In genomic region chr20:23178806-23179205, GRCh38 we compare ENCODE assay signal across 16 cellular contexts.
DNase-seq lines count a peak whose midpoint lies in the region; ATAC-seq and TF ChIP-seq lines count a peak whose summit lies in the region.
"Had no signal": no experiment of that assay in that cellular context is flagged by ENCODE, and none has a peak within 500 bp of the region (broad histone marks: within the 10 kb centered on the region; RNA-seq: fewer than 3 reads in every experiment).

No MANE protein-coding gene starts in this region.

- peaks cover 2% of the 10 kb centered on the region for H3K9me3 Mint-ChIP-seq in CD8-positive, alpha-beta T cell
- H3K9me3 Mint-ChIP-seq: stimulated activated naive CD8-positive, alpha-beta T cell treated with anti-CD3 and anti-CD28 coated beads, Interleukin-15, Interleukin-2, amounts not matched to agents 100 ng/mL and 50 ng/mL, for 24 hours had no signal

- peak; percentile 73 for DNase-seq in GDM1 (lab: John Stamatoyannopoulos, UW)
- DNase-seq in NCI-H146 treated with DMSO at 0.1 percent for 48 hours (lab: John Stamatoyannopoulos, UW; ENCODE audit: unreplicated experiment): peak; percentile 3
- no peak for DNase-seq in epithelial cell of proximal tubule (ENCODE audit: low read depth)
- DNase-seq in lower lobe of right lung: no peak
- DNase-seq in CD8-positive, alpha-beta T cell: no peak
- no peak for DNase-seq in HK-2 (ENCODE audit: unreplicated experiment)
- DNase-seq in NCI-H446 (lab: John Stamatoyannopoulos, UW): no peak
- DNase-seq: activated CD4-positive, alpha-beta T cell treated with anti-CD3 and anti-CD28 coated beads, Interleukin-2, amount 10 ng/mL, durations not matched to agents 7 days and 5 days; DMS53; KG1; naive B cell; NCI-H2081 treated with DMSO at 0.1 percent for 48 hours had no signal

- peak; percentile 18 for TF ChIP-seq CTCF in epithelial cell of proximal tubule (conservative IDR thresholded peaks at IDR 0.05; ENCODE audit: low read depth, low read length)
- TF ChIP-seq CTCF in lower lobe of right lung (IDR thresholded peaks at IDR 0.05): peak; percentile 52
- no peak for TF ChIP-seq CTCF in CD8-positive, alpha-beta T cell (IDR thresholded peaks at IDR 0.05)

- peak; percentile 61 to 68 for ATAC-seq in lower lobe of right lung
- ATAC-seq in CD8-positive, alpha-beta T cell: no peak
- no peak for ATAC-seq in GM18520 (IDR thresholded peaks at IDR 0.05; ENCODE audit: unreplicated experiment)
- ATAC-seq: sciatic nerve had no signal

- no peaks in the 10 kb centered on the region for H3K36me3 Mint-ChIP-seq in CD8-positive, alpha-beta T cell
- H3K36me3 Mint-ChIP-seq: naive B cell had no signal

- intact Hi-C loops in lower lobe of right lung (cut with DNase I): no loop called here
- intact Hi-C loops in CD8-positive, alpha-beta T cell (cut with DNase I, micrococcal nuclease): no loop called here

- no peak overlapping the region for H3K4me3 Mint-ChIP-seq in CD8-positive, alpha-beta T cell
- H3K4me3 Mint-ChIP-seq: activated CD4-positive, alpha-beta T cell treated with anti-CD3 and anti-CD28 coated beads, Interleukin-2, amount 10 ng/mL, durations not matched to agents 7 days and 5 days; naive B cell; stimulated activated naive CD8-positive, alpha-beta T cell treated with anti-CD3 and anti-CD28 coated beads, Interleukin-15, Interleukin-2, amounts not matched to agents 100 ng/mL and 50 ng/mL, for 24 hours had no signal

- H3K27me3 ChIP-seq in lower lobe of right lung (ENCODE audit: low read depth): no peaks in the 10 kb centered on the region
- H3K27me3 ChIP-seq in CD8-positive, alpha-beta T cell (ENCODE audit: insufficient read depth, low read length): no peaks in the 10 kb centered on the region
- H3K27me3 ChIP-seq: ascending aorta had no signal

- POLR2A ChIA-PET in CD8-positive, alpha-beta T cell (lab: Charles Lee): no interaction called here

- no peaks in the 10 kb centered on the region for H3K36me3 ChIP-seq in lower lobe of right lung
- no peaks in the 10 kb centered on the region for H3K36me3 ChIP-seq in CD8-positive, alpha-beta T cell (ENCODE audit: insufficient read depth, low read length)
- H3K36me3 ChIP-seq: ascending aorta had no signal

- H3K27ac ChIP-seq in lower lobe of right lung: no peak overlapping the region
- no peak overlapping the region for H3K27ac ChIP-seq in CD8-positive, alpha-beta T cell (ENCODE audit: low read depth, low read length)

- no peak overlapping the region for H3K27ac Mint-ChIP-seq in CD8-positive, alpha-beta T cell
- H3K27ac Mint-ChIP-seq: activated CD4-positive, alpha-beta T cell treated with anti-CD3 and anti-CD28 coated beads, Interleukin-2, amount 10 ng/mL, durations not matched to agents 7 days and 5 days; stimulated activated naive CD8-positive, alpha-beta T cell treated with anti-CD3 and anti-CD28 coated beads, Interleukin-15, Interleukin-2, amounts not matched to agents 100 ng/mL and 50 ng/mL, for 24 hours had no signal

- CTCF ChIA-PET in CD8-positive, alpha-beta T cell (lab: Charles Lee): no interaction called here

- H3K4me1 ChIP-seq in lower lobe of right lung: peaks cover 9% of the 10 kb centered on the region
- no peaks in the 10 kb centered on the region for H3K4me1 ChIP-seq in CD8-positive, alpha-beta T cell (ENCODE audit: insufficient read depth, low read length)
- H3K4me1 ChIP-seq: ascending aorta had no signal

- H3K4me3 ChIP-seq in epithelial cell of proximal tubule (ENCODE audit: low read depth, low read length) (no peak overlapping the region), lower lobe of right lung (no peak overlapping the region)
- H3K4me3 ChIP-seq in CD8-positive, alpha-beta T cell (ENCODE audit: low read depth, low read length): no peak overlapping the region
- H3K4me3 ChIP-seq: ascending aorta had no signal

- H3K9me3 ChIP-seq in lower lobe of right lung: no peaks in the 10 kb centered on the region
- H3K9me3 ChIP-seq in CD8-positive, alpha-beta T cell (ENCODE audit: low read length): no peaks in the 10 kb centered on the region

- no peaks in the 10 kb centered on the region for H3K4me1 Mint-ChIP-seq in CD8-positive, alpha-beta T cell (ENCODE audit: low read depth)
- H3K4me1 Mint-ChIP-seq: activated CD4-positive, alpha-beta T cell treated with anti-CD3 and anti-CD28 coated beads, Interleukin-2, amount 10 ng/mL, durations not matched to agents 7 days and 5 days; naive B cell had no signal

- peaks cover 12% of the 10 kb centered on the region for H3K27me3 Mint-ChIP-seq in CD8-positive, alpha-beta T cell (ENCODE audit: low read depth)

Comparison
In these comparisons a context has a peak if more than half of its experiments do, and no peak if none do; other contexts are left out.
1. DNase-seq: peak in GDM1 (single experiment) and NCI-H146 treated with DMSO at 0.1 percent for 48 hours (single experiment); none in epithelial cell of proximal tubule (single experiment), lower lobe of right lung (single experiment), CD8-positive, alpha-beta T cell (0 of 7), HK-2 (single experiment) and NCI-H446 (0 of 2).
2. ATAC-seq: peak in lower lobe of right lung (2 of 2); none in CD8-positive, alpha-beta T cell (single experiment) and GM18520 (single experiment).